In genomic region chr3:150599611-150600297, GRCh38 we compare ENCODE assay signal across 11 cellular contexts. TPM values are rescaled to one million over a fixed set of nuclear protein-coding genes. Genes with fewer than 3 reads are reported as not detected.
DNase-seq lines count a peak whose midpoint lies in the region; ATAC-seq and TF ChIP-seq lines count a peak whose summit lies in the region.
"Had no signal": no experiment of that assay in that cellular context is flagged by ENCODE, and none has a peak within 500 bp of the region (broad histone marks: within the 10 kb centered on the region; RNA-seq: fewer than 3 reads in every experiment).

No MANE protein-coding gene starts in this region.

- TF ChIP-seq POLR2A in Peyer's patch (IDR thresholded peaks at IDR 0.05) = no peak

- H3K4me1 ChIP-seq in OCI-LY7 (ENCODE audit: insufficient read depth, low read length, poor library complexity, severe bottlenecking) = peaks cover 41% of the 10 kb centered on the region
- H3K4me1 ChIP-seq in Peyer's patch = peaks cover 0 to 17% (median 2%) of the 10 kb centered on the region in 4 donors

- no peak for DNase-seq in AG04450 (ENCODE audit: low read depth, low spot score)
- DNase-seq in OCI-LY7 (ENCODE audit: low spot score) = no peak
- peak; percentile 78 for DNase-seq in fibroblast of mammary gland (ENCODE audit: low read depth)
- no peak for DNase-seq in Peyer's patch
- DNase-seq: activated T-cell treated with anti-CD3 and anti-CD28 coated beads, Interleukin-2, amount 50 U/mL, for 4 hours; DND-41; left ventricle myocardium superior had no signal

- BruUV-seq in OCI-LY7 (replicated peaks; lab: Mats Ljungman, UMichigan) = no TSS peak

- no peak for TF ChIP-seq CTCF in AG04450 (IDR thresholded peaks at IDR 0.05; ENCODE audit: low read depth, low read length)
- TF ChIP-seq CTCF in OCI-LY7 (conservative IDR thresholded peaks at IDR 0.05; ENCODE audit: low read length) = no peak
- no peak for TF ChIP-seq CTCF in fibroblast of mammary gland (conservative IDR thresholded peaks at IDR 0.05; ENCODE audit: control insufficient read depth, insufficient read depth, low read depth, low read length)
- TF ChIP-seq CTCF in Peyer's patch (IDR thresholded peaks at IDR 0.05) = no peak

- H3K79me2 ChIP-seq in OCI-LY7 (ENCODE audit: insufficient read depth, low read depth, low read length) = peaks cover 93% of the 10 kb centered on the region

- H3K36me3 ChIP-seq in OCI-LY7 (ENCODE audit: insufficient read depth, low read length) = peaks cover 14% of the 10 kb centered on the region
- H3K36me3 ChIP-seq in Peyer's patch = no peaks in the 10 kb centered on the region

- H3K4me3 ChIP-seq in AG04450 (ENCODE audit: low read depth, low read length) (no peak overlapping the region), OCI-LY7 (ENCODE audit: low read depth, low read length, poor library complexity, severe bottlenecking) (peak overlapping the region; percentile 88), fibroblast of mammary gland (ENCODE audit: control insufficient read depth, low read depth, low read length) (peak overlapping the region; percentile 12), Peyer's patch (no peak overlapping the region)

- ATAC-seq in GM21529 (IDR thresholded peaks at IDR 0.05; ENCODE audit: unreplicated experiment) = peak; percentile 26
- no peak for ATAC-seq in HG03521 (IDR thresholded peaks at IDR 0.05; ENCODE audit: unreplicated experiment)
- no peak for ATAC-seq in GM21390 (IDR thresholded peaks at IDR 0.05; ENCODE audit: unreplicated experiment)
- ATAC-seq in HG03135 (IDR thresholded peaks at IDR 0.05; ENCODE audit: unreplicated experiment) = no peak
- ATAC-seq: activated T-cell treated with anti-CD3 and anti-CD28 coated beads, Interleukin-2, amount 50 U/mL, for 4 hours; left ventricle myocardium superior had no signal

- no peaks in the 10 kb centered on the region for H3K9me2 ChIP-seq in OCI-LY7 (ENCODE audit: insufficient read depth, low read length)

- peaks cover 4% of the 10 kb centered on the region; the same call in 1 of the 2 replicates for H3K9me3 ChIP-seq in AG04450 (ENCODE audit: control insufficient read depth, insufficient read depth, low read length)
- no peaks in the 10 kb centered on the region for H3K9me3 ChIP-seq in OCI-LY7 (ENCODE audit: low read length)
- no peaks in the 10 kb centered on the region for H3K9me3 ChIP-seq in Peyer's patch

- intact Hi-C loops in OCI-LY7 (cut with micrococcal nuclease; ENCODE audit: unreplicated experiment) = loop anchor here (5.0 kb wide), 2 partner anchors 103 to 488 kb away; partner anchors contain the start of genes ERICH6 and MED12L

- peaks cover 8% of the 10 kb centered on the region; the same call in 1 of the 2 replicates for H4K20me1 ChIP-seq in OCI-LY7 (ENCODE audit: insufficient read depth, low read length)

- CTCF ChIA-PET in AG04450 (lab: Charles Lee) (no interaction called here), OCI-LY7 (lab: Charles Lee; ENCODE audit: unreplicated experiment) (no interaction called here)

- no peaks in the 10 kb centered on the region for H3K27me3 ChIP-seq in AG04450 (ENCODE audit: control insufficient read depth, insufficient read depth, low read length)
- no peaks in the 10 kb centered on the region for H3K27me3 ChIP-seq in Peyer's patch

- POLR2A ChIA-PET in AG04450 (lab: Yijun Ruan, JAX) (no interaction called here), OCI-LY7 (lab: Charles Lee) (interaction anchor here (1.4 to 2.6 kb wide), 3 partner anchors 23 to 104 kb away, joined by 3 to 14 read pairs (median 8); partner anchors contain the start of gene ERICH6)

- peak overlapping the region; percentile 83 for H3K4me2 ChIP-seq in OCI-LY7 (ENCODE audit: low read length)

- H3K27ac ChIP-seq in AG04450 (ENCODE audit: low read depth, low read length) (peak overlapping the region; percentile 82), OCI-LY7 (ENCODE audit: low read depth, low read length, poor library complexity, severe bottlenecking) (peak overlapping the region; percentile 82), Peyer's patch (peak overlapping the region in 1 of 4 donors; percentile 55)

- H2AFZ ChIP-seq in OCI-LY7 (ENCODE audit: low read length) = no peak overlapping the region

RNA-seq across cellular contexts. Expression of gene SELENOT, which starts 3.4 kb away (rescaled TPM):
- polyA plus RNA-seq in AG04450 (2011; rRNA removed) = 588 and 601 TPM in 2 replicates
- 151 and 248 TPM in 2 replicates for polyA minus RNA-seq in AG04450 (2011; rRNA and poly(A)+ RNA removed)
- total RNA-seq in OCI-LY7 (2014; rRNA removed; shearing (Covaris generic)) = 36.8 and 60.7 TPM in 2 replicates
- total RNA-seq in OCI-LY7 (2022) (70.1 and 71.8 TPM in 2 replicates), Peyer's patch (10 to 100 TPM; 30.5 to 97.6 (median 75.4) TPM)

RNA-seq across cellular contexts. Expression of gene EIF2A, which starts 53.2 kb away (rescaled TPM):
- polyA plus RNA-seq in AG04450 (2011; rRNA removed) = 78.5 and 113 TPM in 2 replicates
- 70.6 and 94.4 TPM in 2 replicates for polyA minus RNA-seq in AG04450 (2011; rRNA and poly(A)+ RNA removed)
- total RNA-seq in OCI-LY7 (2014; rRNA removed; shearing (Covaris generic)) = 85.6 and 86.0 TPM in 2 replicates
- 105 and 130 TPM in 2 replicates for total RNA-seq in OCI-LY7 (2022)
- total RNA-seq in Peyer's patch = 100 to 1,000 TPM in 2 of 4 donors, 10 to 100 TPM in 2; 83.1 to 201 (median 109) TPM

RNA-seq across cellular contexts. Expression of gene SERP1, which starts 53.5 kb away (rescaled TPM):
- polyA plus RNA-seq in AG04450 (2011; rRNA removed) = 87.6 and 114 TPM in 2 replicates
- 29.2 and 51.1 TPM in 2 replicates for polyA minus RNA-seq in AG04450 (2011; rRNA and poly(A)+ RNA removed)
- total RNA-seq in OCI-LY7 (2014; rRNA removed; shearing (Covaris generic)) = 182 and 183 TPM in 2 replicates
- total RNA-seq in OCI-LY7 (2022) = 97.4 and 101 TPM in 2 replicates
- total RNA-seq in Peyer's patch = 100 to 1,000 TPM; 102 to 136 (median 119) TPM

Comparison
In these comparisons a context has a peak if more than half of its experiments do, and no peak if none do; other contexts are left out.
1. H3K4me3 ChIP-seq: peak in OCI-LY7 (single experiment) and fibroblast of mammary gland (single experiment); none in AG04450 (single experiment) and Peyer's patch (0 of 4).